14 cellular contexts compared by ENCODE assay signal in genomic region chr17:61144876-61145564, GRCh38.
DNase-seq lines count a peak whose midpoint lies in the region; TF ChIP-seq lines count a peak whose summit lies in the region.
"Had no signal": no experiment of that assay in that cellular context is flagged by ENCODE, and none has a peak within 500 bp of the region (broad histone marks: within the 10 kb centered on the region; RNA-seq: fewer than 3 reads in every experiment).

No MANE protein-coding gene starts in this region.

- DNase-seq in BE2C (peak; percentile 94), Kasumi-1 (lab: John Stamatoyannopoulos, UW) (peak; percentile 66 to 67), neural crest cell (ENCODE audit: low read depth, low spot score) (no peak), HT-29 (ENCODE audit: low spot score) (no peak), SW480 (ENCODE audit: low spot score) (no peak), ascending aorta (ENCODE audit: low spot score in 2 of 2) (no peak)
- no peak for DNase-seq in activated CD4-positive, alpha-beta T cell treated with anti-CD3 and anti-CD28 coated beads, Interleukin-2, amount 50 U/mL, for 4 hours
- DNase-seq: activated CD4-positive, alpha-beta T cell treated with anti-CD3 and anti-CD28 coated beads for 36 hours; activated gamma-delta T cell treated with Interleukin-2 at 50 U/mL for 16 hours; NCI-H510A; psoas muscle; testis had no signal

- no peaks in the 10 kb centered on the region for H3K36me3 Mint-ChIP-seq in dendritic cell treated with granulocyte-macrophage colony-stimulating factor and Interleukin-4, amounts not matched to agents 40 ng/mL and 50 ng/mL, for 4 days (ENCODE audit: low read depth)
- no peaks in the 10 kb centered on the region for H3K36me3 Mint-ChIP-seq in neural crest cell (ENCODE audit: low read depth)

- H3K36me3 ChIP-seq in BE2C (no peaks in the 10 kb centered on the region), ascending aorta (no peaks in the 10 kb centered on the region)

- peaks cover 22% of the 10 kb centered on the region for H3K4me1 Mint-ChIP-seq in dendritic cell treated with granulocyte-macrophage colony-stimulating factor and Interleukin-4, amounts not matched to agents 40 ng/mL and 50 ng/mL, for 4 days (ENCODE audit: low read depth)
- H3K4me1 Mint-ChIP-seq in neural crest cell: peaks cover 34% of the 10 kb centered on the region

- H3K9me3 Mint-ChIP-seq in dendritic cell treated with granulocyte-macrophage colony-stimulating factor and Interleukin-4, amounts not matched to agents 40 ng/mL and 50 ng/mL, for 4 days: no peaks in the 10 kb centered on the region
- no peaks in the 10 kb centered on the region for H3K9me3 Mint-ChIP-seq in neural crest cell

- no peaks in the 10 kb centered on the region for H3K9me3 ChIP-seq in BE2C
- H3K9me3 ChIP-seq in ascending aorta: no peaks in the 10 kb centered on the region
- H3K9me3 ChIP-seq: psoas muscle, testis had no signal

- peaks cover 2% of the 10 kb centered on the region for H3K27me3 Mint-ChIP-seq in dendritic cell treated with granulocyte-macrophage colony-stimulating factor and Interleukin-4, amounts not matched to agents 40 ng/mL and 50 ng/mL, for 4 days
- no peaks in the 10 kb centered on the region for H3K27me3 Mint-ChIP-seq in neural crest cell (ENCODE audit: low read depth)
- H3K27me3 Mint-ChIP-seq: activated CD4-positive, alpha-beta T cell treated with anti-CD3 and anti-CD28 coated beads for 36 hours had no signal

- intact Hi-C loops in dendritic cell treated with granulocyte-macrophage colony-stimulating factor and Interleukin-4, amounts not matched to agents 40 ng/mL and 50 ng/mL, for 4 days (cut with micrococcal nuclease): no loop called here
- intact Hi-C loops in ascending aorta (cut with DNase I): no loop called here

- peak overlapping the region; percentile 44 for H3K27ac Mint-ChIP-seq in dendritic cell treated with granulocyte-macrophage colony-stimulating factor and Interleukin-4, amounts not matched to agents 40 ng/mL and 50 ng/mL, for 4 days
- H3K27ac Mint-ChIP-seq in neural crest cell (ENCODE audit: unreplicated experiment): peak overlapping the region; percentile 90
- H3K27ac Mint-ChIP-seq: activated CD4-positive, alpha-beta T cell treated with anti-CD3 and anti-CD28 coated beads for 36 hours had no signal

- H3K4me3 ChIP-seq in BE2C (ENCODE audit: low read depth, low read length) (peak overlapping the region; percentile 21; the same call in 1 of the 2 replicates), ascending aorta (no peak overlapping the region)
- H3K4me3 ChIP-seq: psoas muscle, testis had no signal

- H3K4me1 ChIP-seq in BE2C (peaks cover 50% of the 10 kb centered on the region), ascending aorta (no peaks in the 10 kb centered on the region)
- H3K4me1 ChIP-seq: psoas muscle had no signal

- H3K27me3 ChIP-seq in BE2C (no peaks in the 10 kb centered on the region), ascending aorta (no peaks in the 10 kb centered on the region)
- H3K27me3 ChIP-seq: testis had no signal

- TF ChIP-seq CTCF in BE2C (IDR thresholded peaks at IDR 0.05; ENCODE audit: low read depth, low read length) (no peak), neural crest cell (conservative IDR thresholded peaks at IDR 0.05) (no peak), ascending aorta (IDR thresholded peaks at IDR 0.05) (no peak)

- no peak overlapping the region for H3K4me3 Mint-ChIP-seq in dendritic cell treated with granulocyte-macrophage colony-stimulating factor and Interleukin-4, amounts not matched to agents 40 ng/mL and 50 ng/mL, for 4 days
- H3K4me3 Mint-ChIP-seq in neural crest cell: no peak overlapping the region
- H3K4me3 Mint-ChIP-seq: activated CD4-positive, alpha-beta T cell treated with anti-CD3 and anti-CD28 coated beads for 36 hours had no signal

- no peak overlapping the region for H3K27ac ChIP-seq in ascending aorta
- H3K27ac ChIP-seq: C4-2B, psoas muscle had no signal

Comparison
In these comparisons a context has a peak if more than half of its experiments do, and no peak if none do; other contexts are left out.
1. DNase-seq: peak in BE2C (single experiment) and Kasumi-1 (2 of 2); none in neural crest cell (single experiment), activated CD4-positive, alpha-beta T cell treated with anti-CD3 and anti-CD28 coated beads, Interleukin-2, amount 50 U/mL, for 4 hours (0 of 2), HT-29 (single experiment), SW480 (single experiment) and ascending aorta (0 of 2).